3 cellular contexts compared by ENCODE assay signal in genomic region chr2:98582523-98582922, GRCh38.
A peak's percentile ranks its signal among the peaks of the same experiment; 100 is the strongest.
TF ChIP-seq lines count a peak whose summit lies in the region.

No MANE protein-coding gene starts in this region.

TF ChIP-seq in GM12891, 5 proteins besides CTCF, POLR2A, EP300 and RAD21:
- TF ChIP-seq POU2F2 (IDR thresholded peaks at IDR 0.05; ENCODE audit: low read depth, low read length) (no peak), TAF1 (IDR thresholded peaks at IDR 0.05; ENCODE audit: low read depth, low read length) (no peak), SPI1 (IDR thresholded peaks at IDR 0.05; ENCODE audit: low read depth, low read length) (no peak), POLR2AphosphoS5 (IDR thresholded peaks at IDR 0.05; ENCODE audit: low read depth, low read length) (no peak), PAX5 (IDR thresholded peaks at IDR 0.05; ENCODE audit: insufficient read depth, low read length, severe bottlenecking) (no peak)

TF ChIP-seq in HEK293, 187 proteins besides CTCF, POLR2A, EP300 and RAD21:
- TF ChIP-seq ZNF792 (tag by site-specific recombination; IDR thresholded peaks at IDR 0.05), result 0 out of 2 replicates have a peak, but pooled peaks have one; percentile 69
- no peak for TF ChIP-seq OSR2 (tag by site-specific recombination; IDR thresholded peaks at IDR 0.05)

TF ChIP-seq in K562, 482 proteins besides CTCF, POLR2A, EP300 and RAD21:
- peak; percentile 74; the same call in 1 of the 2 replicates for TF ChIP-seq ZKSCAN8 (CRISPR knock-in tag; IDR thresholded peaks at IDR 0.05)
- TF ChIP-seq ARID2 (IDR thresholded peaks at IDR 0.05), result no peak
- no peak for TF ChIP-seq HBP1 (CRISPR knock-in tag; IDR thresholded peaks at IDR 0.05)
- TF ChIP-seq HMGXB4 (CRISPR knock-in tag; IDR thresholded peaks at IDR 0.05), result no peak
- TF ChIP-seq ZNF133 (CRISPR knock-in tag; IDR thresholded peaks at IDR 0.05), result no peak
- no peak for TF ChIP-seq CREM (IDR thresholded peaks at IDR 0.05; ENCODE audit: low read depth)
- TF ChIP-seq MBD1 (CRISPR knock-in tag; IDR thresholded peaks at IDR 0.05), result no peak
